In the genomic region with DNA sequence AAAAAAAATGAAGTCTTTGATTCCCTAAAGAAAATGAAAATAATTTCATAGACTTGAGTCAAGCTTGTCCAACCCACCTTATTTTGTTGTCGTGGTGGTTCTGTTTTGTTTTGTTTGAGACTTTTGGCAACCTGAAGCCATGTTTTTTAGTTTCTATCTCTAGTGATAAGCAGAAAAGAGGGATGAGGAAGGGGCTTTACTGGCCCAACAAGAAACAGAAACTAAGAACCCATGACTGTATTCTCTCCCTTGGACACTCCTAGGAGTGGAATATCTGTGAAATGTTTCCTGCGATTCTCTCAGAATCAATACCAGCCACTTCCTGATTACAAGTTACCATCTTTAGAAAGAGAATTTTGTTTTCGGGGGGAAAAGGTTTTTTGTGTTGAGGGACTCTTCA, we compare ENCODE assay signal across 14 cellular contexts.
DNase-seq lines count a peak whose midpoint lies in the region; ATAC-seq and TF ChIP-seq lines count a peak whose summit lies in the region.
"Had no signal": no experiment of that assay in that cellular context is flagged by ENCODE, and none has a peak within 500 bp of the region (broad histone marks: within the 10 kb centered on the region; RNA-seq: fewer than 3 reads in every experiment).

No MANE protein-coding gene starts in this region.

- H3K4me3 Mint-ChIP-seq in T-helper 2 cell treated with Interferon-gamma antibody and Interleukin-4, amounts not matched to agents 5 μg/mL and 100 μg/mL, for 36 hours = peak overlapping the region; percentile 68
- H3K4me3 Mint-ChIP-seq: GM23338 had no signal

- H2BK120ac ChIP-seq in mesenchymal stem cell (ENCODE audit: low read depth, low read length) = no peak overlapping the region

- no peaks in the 10 kb centered on the region for H3K9me3 Mint-ChIP-seq in T-helper 2 cell treated with Interferon-gamma antibody and Interleukin-4, amounts not matched to agents 5 μg/mL and 100 μg/mL, for 36 hours
- no peaks in the 10 kb centered on the region for H3K9me3 Mint-ChIP-seq in activated naive CD4-positive, alpha-beta T cell treated with anti-CD3 and anti-CD28 coated beads, Interleukin-2, amount 50 U/mL, for 72 hours
- H3K9me3 Mint-ChIP-seq: GM23338 had no signal

- H3F3A ChIP-seq in GM23248 (ENCODE audit: insufficient read depth) = peaks cover 53% of the 10 kb centered on the region

- H3K14ac ChIP-seq in mesenchymal stem cell (ENCODE audit: low read length in 2 of 2) = no peak overlapping the region

- no peaks in the 10 kb centered on the region for H3K36me3 ChIP-seq in GM23248 (ENCODE audit: low read depth)
- H3K36me3 ChIP-seq in mesenchymal stem cell (ENCODE audit: control insufficient read depth in 1 of 2, insufficient read depth in 2 of 2, low read depth in 1 of 2, low read length in 2 of 2) = no peaks in the 10 kb centered on the region
- H3K36me3 ChIP-seq in gastrocnemius medialis = no peaks in the 10 kb centered on the region
- H3K36me3 ChIP-seq: uterus had no signal

- no peak for DNase-seq in T-helper 2 cell treated with Interferon-gamma antibody and Interleukin-4, amounts not matched to agents 5 μg/mL and 100 μg/mL, for 36 hours (ENCODE audit: low spot score)
- DNase-seq in T-helper 2 cell (no peak), GM23248 (no peak), mesenchymal stem cell (no peak), gastrocnemius medialis (no peak), CD1c-positive myeloid dendritic cell (ENCODE audit: extremely low spot score) (no peak)
- DNase-seq in activated naive CD4-positive, alpha-beta T cell treated with anti-CD3 and anti-CD28 coated beads, Interleukin-2, amount 50 U/mL, for 72 hours (ENCODE audit: low spot score in 2 of 2) = no peak
- DNase-seq in activated CD8-positive, alpha-beta memory T cell treated with anti-CD3 and anti-CD28 coated beads, Interleukin-2, amount 50 U/mL, for 4 hours = no peak
- DNase-seq: aorta, NCI-H1048, NCI-H2171 treated with DMSO at 0.1 percent for 48 hours, uterus had no signal

- no peak for TF ChIP-seq POLR2A in gastrocnemius medialis (IDR thresholded peaks at IDR 0.05)

- H4K8ac ChIP-seq in mesenchymal stem cell (ENCODE audit: low read length) = no peak overlapping the region

- no peak overlapping the region for H2BK12ac ChIP-seq in mesenchymal stem cell (ENCODE audit: low read length in 2 of 2)

- no peaks in the 10 kb centered on the region for H4K20me1 ChIP-seq in GM23248 (ENCODE audit: insufficient read depth)

- H3K9me3 ChIP-seq in GM23248 (ENCODE audit: low read depth) = no peaks in the 10 kb centered on the region
- no peaks in the 10 kb centered on the region for H3K9me3 ChIP-seq in mesenchymal stem cell (ENCODE audit: control insufficient read depth, low read length)
- no peaks in the 10 kb centered on the region for H3K9me3 ChIP-seq in gastrocnemius medialis
- H3K9me3 ChIP-seq: uterus had no signal

- 94 to 96% methylated on average over 3 of the region's 3 CpGs for WGBS in GM23248 (ENCODE audit: low coverage in 1 of 2, low lambda C conversion rate in 2 of 2, missing lambda C conversion rate in 2 of 2), 2 experiments
- 95% methylated on average over 2 of the region's 3 CpGs for WGBS in mesenchymal stem cell

- peaks cover 23% of the 10 kb centered on the region for H3K36me3 Mint-ChIP-seq in T-helper 2 cell treated with Interferon-gamma antibody and Interleukin-4, amounts not matched to agents 5 μg/mL and 100 μg/mL, for 36 hours (ENCODE audit: low read depth)
- peaks cover 6 to 27% of the 10 kb centered on the region in 2 donors for H3K36me3 Mint-ChIP-seq in activated naive CD4-positive, alpha-beta T cell treated with anti-CD3 and anti-CD28 coated beads, Interleukin-2, amount 50 U/mL, for 72 hours

- no peak overlapping the region for H2BK5ac ChIP-seq in mesenchymal stem cell (ENCODE audit: low read depth, low read length, poor library complexity, severe bottlenecking)

- no peak overlapping the region for H3K4ac ChIP-seq in mesenchymal stem cell (ENCODE audit: low read depth in 1 of 2, low read length in 2 of 2)

- H3K79me2 ChIP-seq in GM23248 (ENCODE audit: insufficient read depth) = peaks cover 87% of the 10 kb centered on the region

- H3K4me3 ChIP-seq in GM23248 (no peak overlapping the region), mesenchymal stem cell (ENCODE audit: insufficient read depth in 1 of 2, low read depth in 1 of 2, low read length in 2 of 2) (no peak overlapping the region), gastrocnemius medialis (no peak overlapping the region)
- H3K4me3 ChIP-seq: GM23338, lung, uterus had no signal

- H2AFZ ChIP-seq in GM23248 (no peak overlapping the region), mesenchymal stem cell (ENCODE audit: low read depth, low read length) (no peak overlapping the region)
- H2AFZ ChIP-seq: GM23338 had no signal

- peak overlapping the region; percentile 59 for H3K9ac ChIP-seq in GM23248
- H3K9ac ChIP-seq in mesenchymal stem cell (ENCODE audit: low read length) = peak overlapping the region; percentile 52

- peak overlapping the region; percentile 40 for H3K4me2 ChIP-seq in GM23248 (ENCODE audit: unreplicated experiment)
- H3K4me2 ChIP-seq in mesenchymal stem cell (ENCODE audit: low read length, poor library complexity, severe bottlenecking) = no peak overlapping the region
- H3K4me2 ChIP-seq: GM23338 had no signal

- H2BK15ac ChIP-seq in mesenchymal stem cell (ENCODE audit: low read depth, poor library complexity, severe bottlenecking) = no peak overlapping the region

- no peak overlapping the region for H3K23ac ChIP-seq in mesenchymal stem cell (ENCODE audit: low read length in 2 of 2)

- H3K27ac Mint-ChIP-seq in T-helper 2 cell treated with Interferon-gamma antibody and Interleukin-4, amounts not matched to agents 5 μg/mL and 100 μg/mL, for 36 hours = peak overlapping the region; percentile 82
- peak overlapping the region; percentile 95 to 98 for H3K27ac Mint-ChIP-seq in activated naive CD4-positive, alpha-beta T cell treated with anti-CD3 and anti-CD28 coated beads, Interleukin-2, amount 50 U/mL, for 72 hours
- H3K27ac Mint-ChIP-seq: GM23338 had no signal

- H2AK5ac ChIP-seq in mesenchymal stem cell (ENCODE audit: low read length, severe bottlenecking) = no peak overlapping the region

- in situ Hi-C loops in GM23248 (cut with MboI) (no loop called here), gastrocnemius medialis (cut with MboI; ENCODE audit: low sequenced_read_pairs in 4 of 4) (no loop called here)

- H3K4me1 ChIP-seq in GM23248 (ENCODE audit: insufficient read depth) (peaks cover 50% of the 10 kb centered on the region), mesenchymal stem cell (ENCODE audit: control insufficient read depth, insufficient read depth, low read depth, low read length) (peaks cover 6% of the 10 kb centered on the region), gastrocnemius medialis (peaks cover 11% of the 10 kb centered on the region in 2 donors)
- H3K4me1 ChIP-seq: uterus had no signal

- peak; percentile 30 to 49 for ATAC-seq in activated naive CD4-positive, alpha-beta T cell treated with anti-CD3 and anti-CD28 coated beads, Interleukin-2, amount 50 U/mL, for 72 hours
- ATAC-seq in gastrocnemius medialis = no peak
- ATAC-seq: GM23338 had no signal

- H3K27ac ChIP-seq in GM23248 = peak overlapping the region; percentile 88
- H3K27ac ChIP-seq in mesenchymal stem cell (ENCODE audit: low read length, poor library complexity, severe bottlenecking) = peak overlapping the region; percentile 1
- H3K27ac ChIP-seq in gastrocnemius medialis = peak overlapping the region in 1 of 4 donors; percentile 70
- H3K27ac ChIP-seq: uterus had no signal

- no peaks in the 10 kb centered on the region for H3K9me2 ChIP-seq in GM23248 (ENCODE audit: insufficient read depth)

- no peak for TF ChIP-seq CTCF in gastrocnemius medialis (IDR thresholded peaks at IDR 0.05 in 4 of 5, conservative IDR thresholded peaks at IDR 0.05 in 1 of 5)

- H4K91ac ChIP-seq in mesenchymal stem cell (ENCODE audit: low read length) = no peak overlapping the region

- no peaks in the 10 kb centered on the region for H3K27me3 Mint-ChIP-seq in T-helper 2 cell treated with Interferon-gamma antibody and Interleukin-4, amounts not matched to agents 5 μg/mL and 100 μg/mL, for 36 hours (ENCODE audit: low read depth)

- peaks cover 59% of the 10 kb centered on the region for H3K4me1 Mint-ChIP-seq in T-helper 2 cell treated with Interferon-gamma antibody and Interleukin-4, amounts not matched to agents 5 μg/mL and 100 μg/mL, for 36 hours (ENCODE audit: low read depth)

- intact Hi-C loops in gastrocnemius medialis (cut with DNase I; ENCODE audit: low total_unique reads) = loop anchor here (2.0 kb wide), 1 partner anchor 167 kb away; no protein-coding TSS in a partner anchor

- peaks cover 23% of the 10 kb centered on the region for H3K79me1 ChIP-seq in mesenchymal stem cell (replicated peaks; ENCODE audit: low read length, poor library complexity, severe bottlenecking)

- H3K27me3 ChIP-seq in GM23248 (replicated peaks; ENCODE audit: insufficient read depth) (no peaks in the 10 kb centered on the region), mesenchymal stem cell (ENCODE audit: control insufficient read depth in 1 of 2, insufficient read depth in 1 of 2, low read length in 2 of 2) (no peaks in the 10 kb centered on the region), gastrocnemius medialis (no peaks in the 10 kb centered on the region)
- H3K27me3 ChIP-seq: uterus had no signal

- H3K18ac ChIP-seq in mesenchymal stem cell (ENCODE audit: low read depth in 1 of 2, low read length in 2 of 2) = no peak overlapping the region

Comparison
In these comparisons a context has a peak if more than half of its experiments do, and no peak if none do; other contexts are left out.
1. ATAC-seq: peak in activated naive CD4-positive, alpha-beta T cell treated with anti-CD3 and anti-CD28 coated beads, Interleukin-2, amount 50 U/mL, for 72 hours (2 of 2); none in gastrocnemius medialis (0 of 2).